ENCODE assay signal across 22 cellular contexts in genomic region chr1:3162483-3162882, GRCh38.
A peak's percentile ranks its signal among the peaks of the same experiment; 100 is the strongest.
DNase-seq lines count a peak whose midpoint lies in the region; ATAC-seq, FAIRE-seq and TF ChIP-seq lines count a peak whose summit lies in the region.
"Had no signal": no experiment of that assay in that cellular context is flagged by ENCODE, and none has a peak within 500 bp of the region (broad histone marks: within the 10 kb centered on the region; RNA-seq: fewer than 3 reads in every experiment).

No MANE protein-coding gene starts in this region.

- no peak overlapping the region for H4K8ac ChIP-seq in mesenchymal stem cell (ENCODE audit: low read length)

- H2AFZ ChIP-seq in astrocyte (ENCODE audit: low read depth, low read length) (peak overlapping the region; percentile 59), mesenchymal stem cell (ENCODE audit: low read depth, low read length) (no peak overlapping the region)

- no peak overlapping the region for H2BK5ac ChIP-seq in mesenchymal stem cell (ENCODE audit: low read depth, low read length, poor library complexity, severe bottlenecking)

- H3K79me1 ChIP-seq in mesenchymal stem cell (replicated peaks; ENCODE audit: low read length, poor library complexity, severe bottlenecking) = no peaks in the 10 kb centered on the region

- H3K9me3 Mint-ChIP-seq in astrocyte (ENCODE audit: unreplicated experiment) = no peaks in the 10 kb centered on the region
- H3K9me3 Mint-ChIP-seq in endothelial cell (ENCODE audit: unreplicated experiment) = no peaks in the 10 kb centered on the region

- no peak for TF ChIP-seq CTCF in astrocyte (IDR thresholded peaks at IDR 0.05; ENCODE audit: insufficient read depth, low read depth, low read length)
- TF ChIP-seq CTCF in endothelial cell (IDR thresholded peaks at IDR 0.05; ENCODE audit: unreplicated experiment) = no peak

- H3K4me1 ChIP-seq in astrocyte (ENCODE audit: insufficient read depth, low read length) = peaks cover 18% of the 10 kb centered on the region
- no peaks in the 10 kb centered on the region for H3K4me1 ChIP-seq in mesenchymal stem cell (ENCODE audit: control insufficient read depth, insufficient read depth, low read depth, low read length)
- H3K4me1 ChIP-seq: Caco-2 had no signal

- FAIRE-seq in astrocyte (lab: Jason Lieb, UNC) = no peak
- FAIRE-seq in GM19239 (lab: Jason Lieb, UNC) = no peak
- FAIRE-seq: GM12891, H1, RCC 7860 had no signal

- no peak overlapping the region for H4K91ac ChIP-seq in mesenchymal stem cell (ENCODE audit: low read length)

- ATAC-seq in GM19324 (IDR thresholded peaks at IDR 0.05; ENCODE audit: low FRiP score, unreplicated experiment) (no peak), HG03280 (IDR thresholded peaks at IDR 0.05; ENCODE audit: unreplicated experiment) (no peak)

- H3K9ac ChIP-seq in astrocyte (ENCODE audit: low read length) = peak overlapping the region; percentile 53
- no peak overlapping the region for H3K9ac ChIP-seq in mesenchymal stem cell (ENCODE audit: low read length)

- peak overlapping the region; percentile 83 for H3K4me2 ChIP-seq in astrocyte (ENCODE audit: low read length)
- H3K4me2 ChIP-seq in mesenchymal stem cell (ENCODE audit: low read length, poor library complexity, severe bottlenecking) = no peak overlapping the region

- no peak overlapping the region for H3K14ac ChIP-seq in mesenchymal stem cell (ENCODE audit: low read length in 2 of 2)

- WGBS in mesenchymal stem cell = 39% methylated on average over 20 of the region's 22 CpGs

- no peaks in the 10 kb centered on the region for H3K9me3 ChIP-seq in astrocyte (ENCODE audit: insufficient read depth, low read depth, low read length)
- H3K9me3 ChIP-seq in mesenchymal stem cell (ENCODE audit: control insufficient read depth, low read length) = no peaks in the 10 kb centered on the region
- H3K9me3 ChIP-seq: Caco-2 had no signal

- H4K20me1 ChIP-seq in astrocyte (ENCODE audit: insufficient read depth, low read length) = peaks cover 2% of the 10 kb centered on the region

- H3K36me3 ChIP-seq in astrocyte (ENCODE audit: insufficient read depth, low read length) (no peaks in the 10 kb centered on the region), mesenchymal stem cell (ENCODE audit: control insufficient read depth in 1 of 2, insufficient read depth in 2 of 2, low read depth in 1 of 2, low read length in 2 of 2) (no peaks in the 10 kb centered on the region)

- no peak overlapping the region for H3K4me3 Mint-ChIP-seq in astrocyte (ENCODE audit: unreplicated experiment)
- peak overlapping the region; percentile 47 for H3K4me3 Mint-ChIP-seq in endothelial cell (ENCODE audit: unreplicated experiment)
- H3K4me3 Mint-ChIP-seq: CD4-positive, CD25-positive, alpha-beta regulatory T cell had no signal

- no peak overlapping the region for H2BK120ac ChIP-seq in mesenchymal stem cell (ENCODE audit: low read depth, low read length)

- H3K23ac ChIP-seq in mesenchymal stem cell (ENCODE audit: low read length in 2 of 2) = no peak overlapping the region

- H3K4ac ChIP-seq in mesenchymal stem cell (ENCODE audit: low read depth in 1 of 2, low read length in 2 of 2) = no peak overlapping the region

- no peak overlapping the region for H2BK12ac ChIP-seq in mesenchymal stem cell (ENCODE audit: low read length in 2 of 2)

- no peak overlapping the region for H2BK15ac ChIP-seq in mesenchymal stem cell (ENCODE audit: low read depth, poor library complexity, severe bottlenecking)

- DNase-seq in A172 (ENCODE audit: low spot score) (peak; percentile 1), astrocyte (ENCODE audit: low read depth) (peak; percentile 57), endothelial cell (ENCODE audit: low spot score) (no peak), retina (peak; percentile 59), GM19239 (ENCODE audit: insufficient read length, low spot score) (no peak), mesenchymal stem cell (no peak)
- DNase-seq: Caco-2; CD4-positive, CD25-positive, alpha-beta regulatory T cell; EL; KG1; NCI-H1417; NCI-H187; NCI-H2227 treated with DMSO at 0.1 percent for 48 hours; NCI-H510A treated with DMSO at 0.1 percent for 48 hours; NCI-H774; Right ventricle myocardium superior had no signal

- peaks cover 37% of the 10 kb centered on the region for H3K27me3 Mint-ChIP-seq in astrocyte (ENCODE audit: low read depth, unreplicated experiment)
- H3K27me3 Mint-ChIP-seq in endothelial cell (ENCODE audit: unreplicated experiment) = peaks cover 14% of the 10 kb centered on the region

- H3K4me3 ChIP-seq in astrocyte (ENCODE audit: insufficient read depth, low read depth, low read length) (peak overlapping the region; percentile 29), mesenchymal stem cell (ENCODE audit: insufficient read depth in 1 of 2, low read depth in 1 of 2, low read length in 2 of 2) (no peak overlapping the region)

- no peak overlapping the region for H3K18ac ChIP-seq in mesenchymal stem cell (ENCODE audit: low read depth in 1 of 2, low read length in 2 of 2)

- H3K36me3 Mint-ChIP-seq in astrocyte (ENCODE audit: low read depth, unreplicated experiment) (no peaks in the 10 kb centered on the region), endothelial cell (ENCODE audit: low read depth, unreplicated experiment) (no peaks in the 10 kb centered on the region)
- H3K36me3 Mint-ChIP-seq: CD4-positive, CD25-positive, alpha-beta regulatory T cell had no signal

- H3K27me3 ChIP-seq in astrocyte (ENCODE audit: insufficient read depth, low read length) (no peaks in the 10 kb centered on the region), mesenchymal stem cell (ENCODE audit: control insufficient read depth in 1 of 2, insufficient read depth in 1 of 2, low read length in 2 of 2) (peaks cover 0 to 56% of the 10 kb centered on the region in 2 experiments)

- peaks cover 12% of the 10 kb centered on the region for H3K79me2 ChIP-seq in astrocyte (ENCODE audit: insufficient read depth, low read length)

- H2AK5ac ChIP-seq in mesenchymal stem cell (ENCODE audit: low read length, severe bottlenecking) = no peak overlapping the region

- H3K27ac ChIP-seq in astrocyte (ENCODE audit: low read depth, low read length) = peak overlapping the region; percentile 40
- no peak overlapping the region for H3K27ac ChIP-seq in mesenchymal stem cell (ENCODE audit: low read length, poor library complexity, severe bottlenecking)
- H3K27ac ChIP-seq: 22Rv1 had no signal

- no peak overlapping the region for H3K27ac Mint-ChIP-seq in astrocyte (ENCODE audit: unreplicated experiment)
- peak overlapping the region; percentile 30 for H3K27ac Mint-ChIP-seq in endothelial cell (ENCODE audit: unreplicated experiment)
- H3K27ac Mint-ChIP-seq: CD4-positive, CD25-positive, alpha-beta regulatory T cell had no signal

- no peaks in the 10 kb centered on the region for H3K4me1 Mint-ChIP-seq in astrocyte (ENCODE audit: low read depth, unreplicated experiment)
- H3K4me1 Mint-ChIP-seq in endothelial cell (ENCODE audit: unreplicated experiment) = peaks cover under 1% of the 10 kb centered on the region

Comparison
In these comparisons a context has a peak if more than half of its experiments do, and no peak if none do; other contexts are left out.
1. DNase-seq: peak in A172 (single experiment), astrocyte (single experiment) and retina (single experiment); none in endothelial cell (single experiment), GM19239 (single experiment) and mesenchymal stem cell (single experiment).